ENCODE assay signal across 29 cellular contexts in genomic region chr2:68594041-68594440, GRCh38. TPM values are rescaled to one million over a fixed set of nuclear protein-coding genes. Genes with fewer than 3 reads are reported as not detected.
DNase-seq lines count a peak whose midpoint lies in the region; ATAC-seq and TF ChIP-seq lines count a peak whose summit lies in the region.
"Had no signal": no experiment of that assay in that cellular context is flagged by ENCODE, and none has a peak within 500 bp of the region (broad histone marks: within the 10 kb centered on the region; RNA-seq: fewer than 3 reads in every experiment).

No MANE protein-coding gene starts in this region.

- DNase-seq in CMK (ENCODE audit: low read depth) (peak; percentile 38), KBM-7 (peak; percentile 39), right lobe of liver (no peak), SKM-1 treated with dmso at 0.1 percent for 144 hours (lab: John Stamatoyannopoulos, UW; ENCODE audit: unreplicated experiment) (no peak), erythroblast (lab: John Stamatoyannopoulos, UW) (no peak)
- DNase-seq: activated CD4-positive, alpha-beta T cell treated with anti-CD3 and anti-CD28 coated beads, Interleukin-2, amount 50 U/mL, for 1 hour; activated naive CD4-positive, alpha-beta T cell treated with anti-CD3 and anti-CD28 coated beads, Interleukin-2, amount 50 U/mL, for 16 hours; amygdala; CD4-positive, alpha-beta memory T cell; endodermal cell; hippocampal formation; KG1; NCI-H446; stimulated activated CD4-positive, alpha-beta T cell treated with anti-CD3 and anti-CD28 coated beads, Interleukin-4, amount 100 ng/mL, for 24 hours; stimulated activated naive CD4-positive, alpha-beta T cell treated with Interleukin-2 at 50 U/mL for 16 hours had no signal

- H4K20me1 ChIP-seq in OCI-LY1 (ENCODE audit: insufficient read depth, low read length) = no peaks in the 10 kb centered on the region

- H3K9me2 ChIP-seq in OCI-LY1 (ENCODE audit: low read depth, low read length) = no peaks in the 10 kb centered on the region

- H3K36me3 ChIP-seq in OCI-LY1 (ENCODE audit: insufficient read depth, low read length) (no peaks in the 10 kb centered on the region), right lobe of liver (no peaks in the 10 kb centered on the region)
- H3K36me3 ChIP-seq: cardiac muscle cell, SJSA1, vagina had no signal

- H3K27ac ChIP-seq in OCI-LY1 (ENCODE audit: low read depth, low read length, poor library complexity, severe bottlenecking) (no peak overlapping the region), right lobe of liver (peak overlapping the region; percentile 56 to 86 (median 85))
- H3K27ac ChIP-seq: cardiac muscle cell, coronary artery, gastroesophageal sphincter, SJSA1, vagina had no signal

- in situ Hi-C loops in KBM-7 (cut with MboI; ENCODE audit: low pct_unique_long_range_greater_than_20kb, low sequenced_read_pairs) = no loop called here

- H3K4me1 ChIP-seq in OCI-LY1 (ENCODE audit: insufficient read depth, low read length, severe bottlenecking) (peaks cover 14% of the 10 kb centered on the region), right lobe of liver (peaks cover 0 to 18% (median 0%) of the 10 kb centered on the region in 4 donors)
- H3K4me1 ChIP-seq: gastroesophageal sphincter, SJSA1, vagina had no signal

- no peaks in the 10 kb centered on the region for H3K79me2 ChIP-seq in OCI-LY1 (ENCODE audit: insufficient read depth, low read length)

- H3K9me3 ChIP-seq in OCI-LY1 (ENCODE audit: low read length) = no peaks in the 10 kb centered on the region
- no peaks in the 10 kb centered on the region for H3K9me3 ChIP-seq in right lobe of liver
- H3K9me3 ChIP-seq: SJSA1, vagina had no signal

- H3K9ac ChIP-seq in OCI-LY1 (ENCODE audit: low read length) = no peak overlapping the region

- TF ChIP-seq POLR2A in right lobe of liver (IDR thresholded peaks at IDR 0.05) = no peak
- TF ChIP-seq POLR2A in erythroblast (IDR thresholded peaks at IDR 0.05; ENCODE audit: low read length) = no peak

- TF ChIP-seq CTCF in OCI-LY1 (IDR thresholded peaks at IDR 0.05; ENCODE audit: low read length) (no peak), right lobe of liver (IDR thresholded peaks at IDR 0.05) (no peak)

- 90% methylated on average over 1 of the region's 1 CpG for WGBS in right lobe of liver (ENCODE audit: insufficient coverage, low coverage, low lambda C conversion rate, missing lambda C conversion rate)

- H3K27me3 ChIP-seq in OCI-LY1 (ENCODE audit: insufficient read depth, low read length) = no peaks in the 10 kb centered on the region
- no peaks in the 10 kb centered on the region for H3K27me3 ChIP-seq in right lobe of liver
- H3K27me3 ChIP-seq: cardiac muscle cell, gastroesophageal sphincter, SJSA1, vagina had no signal

- intact Hi-C loops in right lobe of liver (cut with DNase I) = no loop called here

- H3K4me2 ChIP-seq in OCI-LY1 (ENCODE audit: low read length) = peak overlapping the region; percentile 41; the same call in 1 of the 2 replicates
- H3K4me2 ChIP-seq: GM23338 had no signal

- H2AFZ ChIP-seq in OCI-LY1 (ENCODE audit: low read length) = peak overlapping the region; percentile 94; the same call in 1 of the 2 replicates
- H2AFZ ChIP-seq: GM23338 had no signal

- H3F3A ChIP-seq in OCI-LY1 (ENCODE audit: insufficient read depth, low read length) = no peaks in the 10 kb centered on the region

- ATAC-seq in right lobe of liver = no peak
- ATAC-seq in GM19395 (IDR thresholded peaks at IDR 0.05; ENCODE audit: unreplicated experiment) = no peak
- ATAC-seq: gastroesophageal sphincter; GM23338; natural killer cell treated with Interleukin-12 subunit alpha and Interleukin-12 subunit beta and Interleukin-15 and Interleukin-18, amount 100 ng/mL, for 72 hours; Panc1; WTC11 had no signal

- H3K4me3 ChIP-seq in OCI-LY1 (ENCODE audit: low read depth, low read length, poor library complexity, severe bottlenecking) = no peak overlapping the region
- H3K4me3 ChIP-seq in right lobe of liver = no peak overlapping the region
- H3K4me3 ChIP-seq: cardiac muscle cell, coronary artery, gastroesophageal sphincter, GM23338, SJSA1, vagina had no signal

RNA-seq across cellular contexts. Expression of gene PROKR1, which starts 49.3 kb away (rescaled TPM):
- not detected for total RNA-seq in right lobe of liver
- total RNA-seq: CD4-positive, alpha-beta memory T cell; G401; natural killer cell treated with Interleukin-12 subunit alpha and Interleukin-12 subunit beta and Interleukin-15 and Interleukin-18, amount 100 ng/mL, for 72 hours; osteocyte; T-helper 2 cell treated with Interferon-gamma antibody and Interleukin-4, amounts not matched to agents 100 ng/mL and 5 ng/mL, for 36 hours; vagina had no signal

Comparison
In these comparisons a context has a peak if more than half of its experiments do, and no peak if none do; other contexts are left out.
1. DNase-seq: peak in CMK (single experiment) and KBM-7 (single experiment); none in right lobe of liver (0 of 3), SKM-1 treated with dmso at 0.1 percent for 144 hours (single experiment) and erythroblast (0 of 2).